In genomic region chr13:31945202-31945978, GRCh38 we compare ENCODE assay signal across 8 cellular contexts.
DNase-seq lines count a peak whose midpoint lies in the region; ATAC-seq and TF ChIP-seq lines count a peak whose summit lies in the region.

No MANE protein-coding gene starts in this region.

- H3K27ac ChIP-seq in RWPE2 (ENCODE audit: poor library complexity, severe bottlenecking) (peak overlapping the region; percentile 42), foreskin keratinocyte (no peak overlapping the region)

- no peaks in the 10 kb centered on the region for H3K9me3 ChIP-seq in RWPE2 (ENCODE audit: severe bottlenecking)

- no peaks in the 10 kb centered on the region for H3K4me1 Mint-ChIP-seq in T-helper 2 cell treated with Interferon-gamma antibody and Interleukin-4, amounts not matched to agents 5 μg/mL and 100 μg/mL, for 36 hours (ENCODE audit: low read depth)

- DNase-seq in AG20443 (ENCODE audit: low spot score) (peak; percentile 84), M059J (ENCODE audit: low read depth) (peak; percentile 81), RWPE2 (ENCODE audit: low spot score) (peak; percentile 71), foreskin keratinocyte (peak; percentile 78 to 92), sciatic nerve (ENCODE audit: low spot score) (peak; percentile 79)
- no peak for DNase-seq in activated naive CD4-positive, alpha-beta T cell treated with Interleukin-2 at 50 U/mL for 16 hours
- no peak for DNase-seq in T-helper 2 cell treated with Interferon-gamma antibody and Interleukin-4, amounts not matched to agents 5 μg/mL and 100 μg/mL, for 36 hours (ENCODE audit: low spot score)

- ATAC-seq in RWPE2 (ENCODE audit: low read depth) (peak; percentile 90), foreskin keratinocyte (peak; percentile 95), sciatic nerve (peak; percentile 66), GM18868 (IDR thresholded peaks at IDR 0.05; ENCODE audit: unreplicated experiment) (no peak)

- intact Hi-C loops in sciatic nerve (cut with DNase I): no loop called here

- H3K27me3 ChIP-seq in RWPE2 (ENCODE audit: insufficient read depth, poor library complexity, severe bottlenecking) (no peaks in the 10 kb centered on the region), foreskin keratinocyte (no peaks in the 10 kb centered on the region)

- H3K4me1 ChIP-seq in RWPE2 (ENCODE audit: insufficient read depth, poor library complexity, severe bottlenecking) (peaks cover 9% of the 10 kb centered on the region), foreskin keratinocyte (peaks cover 8% of the 10 kb centered on the region)

- H3K9me3 Mint-ChIP-seq in T-helper 2 cell treated with Interferon-gamma antibody and Interleukin-4, amounts not matched to agents 5 μg/mL and 100 μg/mL, for 36 hours: no peaks in the 10 kb centered on the region

- H3K36me3 Mint-ChIP-seq in T-helper 2 cell treated with Interferon-gamma antibody and Interleukin-4, amounts not matched to agents 5 μg/mL and 100 μg/mL, for 36 hours (ENCODE audit: low read depth): peaks cover 2% of the 10 kb centered on the region

- no peak overlapping the region for H3K4me3 Mint-ChIP-seq in T-helper 2 cell treated with Interferon-gamma antibody and Interleukin-4, amounts not matched to agents 5 μg/mL and 100 μg/mL, for 36 hours

- no peak overlapping the region for H3K4me3 ChIP-seq in RWPE2 (ENCODE audit: severe bottlenecking)

- no peak overlapping the region for H3K27ac Mint-ChIP-seq in T-helper 2 cell treated with Interferon-gamma antibody and Interleukin-4, amounts not matched to agents 5 μg/mL and 100 μg/mL, for 36 hours

- H3K36me3 ChIP-seq in RWPE2 (ENCODE audit: low read depth): no peaks in the 10 kb centered on the region

- H3K27me3 Mint-ChIP-seq in T-helper 2 cell treated with Interferon-gamma antibody and Interleukin-4, amounts not matched to agents 5 μg/mL and 100 μg/mL, for 36 hours (ENCODE audit: low read depth): peaks cover 23% of the 10 kb centered on the region

- TF ChIP-seq CTCF in RWPE2 (IDR thresholded peaks at IDR 0.05; ENCODE audit: poor library complexity, severe bottlenecking) (no peak), foreskin keratinocyte (conservative IDR thresholded peaks at IDR 0.05) (no peak)

Comparison
In these comparisons a context has a peak if more than half of its experiments do, and no peak if none do; other contexts are left out.
1. DNase-seq: peak in AG20443 (single experiment), M059J (single experiment), RWPE2 (single experiment), foreskin keratinocyte (2 of 2) and sciatic nerve (single experiment); none in activated naive CD4-positive, alpha-beta T cell treated with Interleukin-2 at 50 U/mL for 16 hours (single experiment) and T-helper 2 cell treated with Interferon-gamma antibody and Interleukin-4, amounts not matched to agents 5 μg/mL and 100 μg/mL, for 36 hours (single experiment).